In genomic region chr6:2751871-2752270, GRCh38 we compare ENCODE assay signal across 1 cellular context.
A peak's percentile ranks its signal among the peaks of the same experiment; 100 is the strongest.
TF ChIP-seq lines count a peak whose summit lies in the region.

No MANE protein-coding gene starts in this region.

TF ChIP-seq in K562, 482 proteins besides CTCF, POLR2A, EP300 and RAD21 (continued from another document):
- no peak for TF ChIP-seq ZNF407 (IDR thresholded peaks at IDR 0.05; ENCODE audit: low read depth)
- TF ChIP-seq SNRNP70 (optimal IDR thresholded peaks at IDR 0.05; ENCODE audit: low read depth, low read length) = no peak
- peak; percentile 12 for TF ChIP-seq TBP (optimal IDR thresholded peaks at IDR 0.05; ENCODE audit: low read depth, low read length)
- TF ChIP-seq NCOR1 (IDR thresholded peaks at IDR 0.05) = peak; percentile 41; the same call in 1 of the 2 replicates
- no peak for TF ChIP-seq HDAC2 (IDR thresholded peaks at IDR 0.05)
- peak; percentile 63 for TF ChIP-seq TAL1 (IDR thresholded peaks at IDR 0.05)
- TF ChIP-seq KLF16 (IDR thresholded peaks at IDR 0.05) = peak; percentile 76
- no peak for TF ChIP-seq TRIM28 (IDR thresholded peaks at IDR 0.05)
- TF ChIP-seq NR0B1 (IDR thresholded peaks at IDR 0.05; ENCODE audit: partially characterized antibody) = no peak
- peak; percentile 81 for TF ChIP-seq TCF3 (CRISPR knock-in tag; IDR thresholded peaks at IDR 0.05)
- TF ChIP-seq ZNF431 (CRISPR knock-in tag; IDR thresholded peaks at IDR 0.05) = no peak
- no peak for TF ChIP-seq NR2F6 (CRISPR knock-in tag; IDR thresholded peaks at IDR 0.05)
- no peak for TF ChIP-seq NFE2L1 (tag; IDR thresholded peaks at IDR 0.05; ENCODE audit: borderline replicate concordance, low read depth)
- no peak for TF ChIP-seq ZNF707 (CRISPR knock-in tag; conservative IDR thresholded peaks at IDR 0.05)
- no peak for TF ChIP-seq MED1 (CRISPR knock-in tag; IDR thresholded peaks at IDR 0.05; ENCODE audit: borderline replicate concordance)
- no peak for TF ChIP-seq DACH1 (IDR thresholded peaks at IDR 0.05; ENCODE audit: partially characterized antibody)
- TF ChIP-seq ZKSCAN1 (IDR thresholded peaks at IDR 0.05; ENCODE audit: low read depth, low read length) = no peak
- no peak for TF ChIP-seq NCOA4 (IDR thresholded peaks at IDR 0.05; ENCODE audit: partially characterized antibody)
- 0 out of 2 replicates have a peak, but pooled peaks have one; percentile 77 for TF ChIP-seq RUNX1 (IDR thresholded peaks at IDR 0.05; ENCODE audit: low read depth)
